8 cellular contexts compared by ENCODE assay signal in the genomic region with DNA sequence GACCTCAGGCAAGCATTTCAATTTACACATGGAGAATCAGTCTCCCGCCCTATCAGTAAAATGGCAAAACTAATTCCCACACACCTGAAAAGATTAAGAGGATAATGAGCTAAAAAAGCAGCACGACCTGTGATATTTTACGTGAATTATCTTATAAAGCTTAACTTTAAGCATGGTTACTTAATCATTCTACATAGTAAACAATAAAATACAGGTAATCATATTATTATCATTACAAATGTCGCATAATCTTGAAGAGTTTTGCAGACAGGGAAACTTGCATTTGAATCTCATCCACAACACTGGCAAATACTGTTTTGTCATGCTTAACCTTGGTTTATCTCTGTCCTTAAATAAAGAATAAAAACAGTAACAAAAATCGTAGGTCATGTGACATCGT.
"Had no signal": no experiment of that assay in that cellular context is flagged by ENCODE, and none has a peak within 500 bp of the region (broad histone marks: within the 10 kb centered on the region; RNA-seq: fewer than 3 reads in every experiment).

No MANE protein-coding gene starts in this region.

- ATAC-seq: GM12878 had no signal

- H3K4me3 ChIP-seq: GM12878 had no signal

- FAIRE-seq: G401.6, GM12878, GM12891, GM12892, GM18507, GM19239 had no signal

- DNase-seq: GDM1, GF-D8 had no signal
